8 cellular contexts compared by ENCODE assay signal in genomic region chr15:39920510-39921273, GRCh38. TPM values are rescaled to one million over a fixed set of nuclear protein-coding genes. Genes with fewer than 3 reads are reported as not detected.
A peak's percentile ranks its signal among the peaks of the same experiment; 100 is the strongest.
DNase-seq lines count a peak whose midpoint lies in the region; ATAC-seq and TF ChIP-seq lines count a peak whose summit lies in the region.

No MANE protein-coding gene starts in this region.

- H3K27me3 ChIP-seq in CD4-positive, alpha-beta T cell (ENCODE audit: control insufficient read depth, insufficient read depth, low read length) = peaks cover 45% of the 10 kb centered on the region
- H3K27me3 ChIP-seq in naive thymus-derived CD4-positive, alpha-beta T cell (ENCODE audit: control insufficient read depth in 2 of 2, insufficient read depth in 2 of 2, low read length in 2 of 2) = peaks cover 5 to 15% of the 10 kb centered on the region in 2 donors

- H4K20me1 ChIP-seq in OCI-LY7 (ENCODE audit: insufficient read depth, low read length) = no peaks in the 10 kb centered on the region

- H3K4me1 Mint-ChIP-seq in CD4-positive, alpha-beta T cell (ENCODE audit: low read depth) = peaks cover 15% of the 10 kb centered on the region
- H3K4me1 Mint-ChIP-seq in naive thymus-derived CD4-positive, alpha-beta T cell = peaks cover 6 to 29% (median 12%) of the 10 kb centered on the region in 7 donors
- H3K4me1 Mint-ChIP-seq in stimulated activated memory B cell treated with anti-CD40 and anti-IgM and Interleukin-4, amounts not matched to agents 10 μg/mL and 1 μg/mL and 100 μg/mL, for 72 hours = peaks cover 33% of the 10 kb centered on the region

- H3K27me3 Mint-ChIP-seq in CD4-positive, alpha-beta T cell = peaks cover 28% of the 10 kb centered on the region
- H3K27me3 Mint-ChIP-seq in naive thymus-derived CD4-positive, alpha-beta T cell = peaks cover 14 to 32% (median 23%) of the 10 kb centered on the region in 5 donors
- peaks cover 27% of the 10 kb centered on the region for H3K27me3 Mint-ChIP-seq in stimulated activated memory B cell treated with anti-CD40 and anti-IgM and Interleukin-4, amounts not matched to agents 10 μg/mL and 1 μg/mL and 100 μg/mL, for 72 hours

- peak; percentile 44 to 78 (median 64) for DNase-seq in CD4-positive, alpha-beta T cell
- DNase-seq in OCI-LY7 (ENCODE audit: low spot score) (peak; percentile 61), activated T-helper 1 cell treated with Interleukin-2 at 50 U/mL for 16 hours (ENCODE audit: low read depth) (peak; percentile 58), fibroblast of gingiva (ENCODE audit: low read depth) (peak; percentile 79)
- peak; percentile 58 to 86 (median 73) for DNase-seq in naive thymus-derived CD4-positive, alpha-beta T cell

- peaks cover 6% of the 10 kb centered on the region for H3K4me1 ChIP-seq in OCI-LY7 (ENCODE audit: insufficient read depth, low read length, poor library complexity, severe bottlenecking)
- peaks cover 0 to 5% of the 10 kb centered on the region in 2 donors for H3K4me1 ChIP-seq in naive thymus-derived CD4-positive, alpha-beta T cell (ENCODE audit: control insufficient read depth in 2 of 2, insufficient read depth in 2 of 2, low read length in 2 of 2)

- no peaks in the 10 kb centered on the region for H3K79me2 ChIP-seq in OCI-LY7 (ENCODE audit: insufficient read depth, low read depth, low read length)

- no peak for TF ChIP-seq CTCF in CD4-positive, alpha-beta T cell (IDR thresholded peaks at IDR 0.05)
- no peak for TF ChIP-seq CTCF in OCI-LY7 (conservative IDR thresholded peaks at IDR 0.05; ENCODE audit: low read length)

- intact Hi-C loops in CD4-positive, alpha-beta T cell (cut with DNase I, micrococcal nuclease) = loop anchor here (1.0 to 2.0 kb wide), 2 partner anchors 14 kb away; partner anchors contain the start of gene EIF2AK4 (in 2 of the 2)
- intact Hi-C loops in OCI-LY7 (cut with micrococcal nuclease; ENCODE audit: unreplicated experiment) = no loop called here
- intact Hi-C loops in naive thymus-derived CD4-positive, alpha-beta T cell (cut with micrococcal nuclease) = loop anchor here (1.0 to 5.0 kb wide), 5 partner anchors 14 to 402 kb away; partner anchors contain the start of genes EIF2AK4 (in 2 of the 2), SRP14 (in 2 of the 2), BUB1B (in 1 of the 2) and INAFM2 (in 1 of the 2)

- no TSS peak for BruUV-seq in OCI-LY7 (replicated peaks; lab: Mats Ljungman, UMichigan)

- no peaks in the 10 kb centered on the region for H3K9me2 ChIP-seq in OCI-LY7 (ENCODE audit: insufficient read depth, low read length)

- peak; percentile 94 for ATAC-seq in CD4-positive, alpha-beta T cell (ENCODE audit: poor library complexity)
- ATAC-seq in GM19397 (IDR thresholded peaks at IDR 0.05; ENCODE audit: unreplicated experiment) (peak; percentile 91), HG03521 (IDR thresholded peaks at IDR 0.05; ENCODE audit: unreplicated experiment) (peak; percentile 90)
- peak; percentile 97 for ATAC-seq in naive thymus-derived CD4-positive, alpha-beta T cell
- peak; percentile 93 for ATAC-seq in stimulated activated memory B cell treated with anti-CD40 and anti-IgM and Interleukin-4, amounts not matched to agents 10 μg/mL and 1 μg/mL and 100 μg/mL, for 72 hours

- H3K4me3 ChIP-seq in OCI-LY7 (ENCODE audit: low read depth, low read length, poor library complexity, severe bottlenecking) = peak overlapping the region; percentile 67
- H3K4me3 ChIP-seq in naive thymus-derived CD4-positive, alpha-beta T cell (ENCODE audit: low read length) = peak overlapping the region; percentile 80

- CTCF ChIA-PET in CD4-positive, alpha-beta T cell (lab: Charles Lee) = interaction anchor here (1.0 to 1.3 kb wide), 4 partner anchors 13 to 340 kb away, joined by 3 to 6 read pairs (median 4); partner anchors contain the start of gene EIF2AK4
- CTCF ChIA-PET in OCI-LY7 (lab: Charles Lee; ENCODE audit: unreplicated experiment) = no interaction called here
- CTCF ChIA-PET in naive thymus-derived CD4-positive, alpha-beta T cell (lab: Charles Lee) = interaction anchor here (0.5 kb wide), 1 partner anchor 158 kb away, joined by 3 read pairs; no protein-coding TSS in a partner anchor

- no peaks in the 10 kb centered on the region for H3K36me3 ChIP-seq in OCI-LY7 (ENCODE audit: insufficient read depth, low read length)
- H3K36me3 ChIP-seq in naive thymus-derived CD4-positive, alpha-beta T cell (ENCODE audit: control insufficient read depth in 2 of 3, insufficient read depth in 3 of 3, low read length in 3 of 3) = no peaks in the 10 kb centered on the region

- H3K27ac Mint-ChIP-seq in CD4-positive, alpha-beta T cell = peak overlapping the region; percentile 66
- H3K27ac Mint-ChIP-seq in naive thymus-derived CD4-positive, alpha-beta T cell = peak overlapping the region in 8 of 9 donors; percentile 43 to 90 (median 77)
- peak overlapping the region; percentile 74 for H3K27ac Mint-ChIP-seq in stimulated activated memory B cell treated with anti-CD40 and anti-IgM and Interleukin-4, amounts not matched to agents 10 μg/mL and 1 μg/mL and 100 μg/mL, for 72 hours

- H3K9me3 Mint-ChIP-seq in CD4-positive, alpha-beta T cell = no peaks in the 10 kb centered on the region
- H3K9me3 Mint-ChIP-seq in naive thymus-derived CD4-positive, alpha-beta T cell = peaks cover 0 to 7% (median 0%) of the 10 kb centered on the region in 11 donors
- no peaks in the 10 kb centered on the region for H3K9me3 Mint-ChIP-seq in stimulated activated memory B cell treated with anti-CD40 and anti-IgM and Interleukin-4, amounts not matched to agents 10 μg/mL and 1 μg/mL and 100 μg/mL, for 72 hours

- no peaks in the 10 kb centered on the region for H3K9me3 ChIP-seq in CD4-positive, alpha-beta T cell (ENCODE audit: control insufficient read depth, low read length)
- no peaks in the 10 kb centered on the region for H3K9me3 ChIP-seq in OCI-LY7 (ENCODE audit: low read length)
- no peaks in the 10 kb centered on the region for H3K9me3 ChIP-seq in naive thymus-derived CD4-positive, alpha-beta T cell (ENCODE audit: control insufficient read depth in 2 of 3, low read length in 3 of 3)

- H3K4me2 ChIP-seq in OCI-LY7 (ENCODE audit: low read length) = peak overlapping the region; percentile 76

- H2AFZ ChIP-seq in OCI-LY7 (ENCODE audit: low read length) = peak overlapping the region; percentile 95

- no peaks in the 10 kb centered on the region for H3K36me3 Mint-ChIP-seq in CD4-positive, alpha-beta T cell (ENCODE audit: low read depth)
- H3K36me3 Mint-ChIP-seq in naive thymus-derived CD4-positive, alpha-beta T cell = peaks cover 0 to 8% (median 0%) of the 10 kb centered on the region in 5 donors
- no peaks in the 10 kb centered on the region for H3K36me3 Mint-ChIP-seq in stimulated activated memory B cell treated with anti-CD40 and anti-IgM and Interleukin-4, amounts not matched to agents 10 μg/mL and 1 μg/mL and 100 μg/mL, for 72 hours

- peak overlapping the region; percentile 88 for H3K4me3 Mint-ChIP-seq in CD4-positive, alpha-beta T cell
- H3K4me3 Mint-ChIP-seq in naive thymus-derived CD4-positive, alpha-beta T cell = peak overlapping the region; percentile 75 to 92 (median 88)
- H3K4me3 Mint-ChIP-seq in stimulated activated memory B cell treated with anti-CD40 and anti-IgM and Interleukin-4, amounts not matched to agents 10 μg/mL and 1 μg/mL and 100 μg/mL, for 72 hours = peak overlapping the region; percentile 85

- POLR2A ChIA-PET in CD4-positive, alpha-beta T cell (lab: Charles Lee) = interaction anchor here (2.5 kb wide), 1 partner anchor 12 kb away, joined by 11 read pairs; the partner anchor contains the start of gene EIF2AK4
- POLR2A ChIA-PET in OCI-LY7 (lab: Charles Lee) = no interaction called here
- POLR2A ChIA-PET in naive thymus-derived CD4-positive, alpha-beta T cell (lab: Charles Lee) = interaction anchor here (0.6 to 3.5 kb wide), 3 partner anchors 14 to 135 kb away, joined by 3 to 19 read pairs (median 6); partner anchors contain the start of gene EIF2AK4

- no peak overlapping the region for H3K27ac ChIP-seq in CD4-positive, alpha-beta T cell (ENCODE audit: low read depth, low read length)
- H3K27ac ChIP-seq in OCI-LY7 (ENCODE audit: low read depth, low read length, poor library complexity, severe bottlenecking) = no peak overlapping the region
- no peak overlapping the region for H3K27ac ChIP-seq in naive thymus-derived CD4-positive, alpha-beta T cell (ENCODE audit: low read depth, low read length)

RNA-seq across cellular contexts. Expression of gene GPR176, which starts 0.6 kb away (rescaled TPM):
- total RNA-seq in CD4-positive, alpha-beta T cell = not detected
- total RNA-seq in OCI-LY7 (2014; rRNA removed; shearing (Covaris generic)) = 0.57 TPM in 1 of 2 replicates, not detected in the other
- not detected in 2 replicates for total RNA-seq in OCI-LY7 (2022)
- under 1 TPM in 1 of 5 experiments, not detected in 4; 0.07 TPM for total RNA-seq in naive thymus-derived CD4-positive, alpha-beta T cell
- not detected for polyA plus RNA-seq in naive thymus-derived CD4-positive, alpha-beta T cell

RNA-seq across cellular contexts. Expression of gene EIF2AK4, which starts 13.2 kb away (rescaled TPM):
- total RNA-seq in CD4-positive, alpha-beta T cell = 10 to 100 TPM; 10.5 to 11.7 TPM
- 6.1 and 10.5 TPM in 2 replicates for total RNA-seq in OCI-LY7 (2014; rRNA removed; shearing (Covaris generic))
- total RNA-seq in OCI-LY7 (2022) = 10.7 and 14.1 TPM in 2 replicates
- total RNA-seq in naive thymus-derived CD4-positive, alpha-beta T cell = 10 to 100 TPM; 14.9 to 34.7 (median 15.5) TPM
- 10 to 100 TPM; 12.7 to 21.1 TPM for polyA plus RNA-seq in naive thymus-derived CD4-positive, alpha-beta T cell
